In genomic region chr10:27783660-27784059, GRCh38 we compare ENCODE assay signal across 8 cellular contexts. TPM values are rescaled to one million over a fixed set of nuclear protein-coding genes. Genes with fewer than 3 reads are reported as not detected.
A peak's percentile ranks its signal among the peaks of the same experiment; 100 is the strongest.
DNase-seq lines count a peak whose midpoint lies in the region; ATAC-seq and TF ChIP-seq lines count a peak whose summit lies in the region.

No MANE protein-coding gene starts in this region.

- no peak overlapping the region for H4K8ac ChIP-seq in mesendoderm (ENCODE audit: low read depth, low read length)

- no peak overlapping the region for H4K5ac ChIP-seq in mesendoderm (ENCODE audit: low read length)

- H3K27me3 ChIP-seq in adrenal gland (no peaks in the 10 kb centered on the region), mesendoderm (ENCODE audit: insufficient read depth, low read length, poor library complexity) (no peaks in the 10 kb centered on the region)

- no peak overlapping the region for H2AK5ac ChIP-seq in mesendoderm (ENCODE audit: low read length)

- 19 to 50% (median 37%) methylated on average over 1 of the region's 1 CpG for WGBS in adrenal gland, 4 donors
- WGBS in mesendoderm (ENCODE audit: extremely low coverage, insufficient coverage, low lambda C conversion rate): no CpG with 5 or more reads among the region's 1 CpG

- no peaks in the 10 kb centered on the region for H3K36me3 ChIP-seq in adrenal gland (replicated peaks in 1 of 2)
- H3K36me3 ChIP-seq in mesendoderm (ENCODE audit: control insufficient read depth, insufficient read depth, low read length): no peaks in the 10 kb centered on the region

- H3K27ac ChIP-seq in adrenal gland: no peak overlapping the region
- no peak overlapping the region for H3K27ac ChIP-seq in mesendoderm (ENCODE audit: low read depth, low read length)

- no peak overlapping the region for H3K4ac ChIP-seq in mesendoderm (ENCODE audit: low read depth, low read length)

- H3K9me3 ChIP-seq in adrenal gland (replicated peaks in 1 of 3): no peaks in the 10 kb centered on the region

- no peak overlapping the region for H3K4me2 ChIP-seq in mesendoderm (ENCODE audit: low read length)

- TF ChIP-seq CTCF in adrenal gland (IDR thresholded peaks at IDR 0.05) (peak in 4 of 6 experiments; percentile 10 to 31 (median 22)), GM13977 (IDR thresholded peaks at IDR 0.05; ENCODE audit: extremely low read depth, insufficient read depth, missing control alignments) (no peak)

- TF ChIP-seq POLR2A in adrenal gland (IDR thresholded peaks at IDR 0.05): no peak

- H3K4me3 ChIP-seq in adrenal gland (no peak overlapping the region), mesendoderm (ENCODE audit: low read length) (no peak overlapping the region)

- no peak overlapping the region for H3K9ac ChIP-seq in mesendoderm (ENCODE audit: low read length)

- in situ Hi-C loops in GM13977 (cut with MboI; ENCODE audit: low pct_unique_long_range_greater_than_20kb, low sequenced_read_pairs, unreplicated experiment): no loop called here

- ATAC-seq in HG02981 (IDR thresholded peaks at IDR 0.05; ENCODE audit: unreplicated experiment): no peak

- no peaks in the 10 kb centered on the region for H3K79me2 ChIP-seq in mesendoderm (ENCODE audit: control insufficient read depth, insufficient read depth, low read length)

- H2BK120ac ChIP-seq in mesendoderm (ENCODE audit: low read depth, low read length): no peak overlapping the region

- no peak overlapping the region for H3K23ac ChIP-seq in mesendoderm (ENCODE audit: low read length)

- intact Hi-C loops in adrenal gland (cut with DNase I): no loop called here

- peak; percentile 63 for DNase-seq in activated CD8-positive, alpha-beta memory T cell treated with anti-CD3 and anti-CD28 coated beads for 24 hours
- no peak for DNase-seq in activated CD8-positive, alpha-beta memory T cell treated with anti-CD3 and anti-CD28 coated beads, Interleukin-2, amount 50 U/mL, for 48 hours
- peak; percentile 55 for DNase-seq in NAMALWA (ENCODE audit: low spot score)
- peak in 2 of 7 donors; percentile 18 to 29 for DNase-seq in adrenal gland
- peak; percentile 89 for DNase-seq in mesendoderm
- DNase-seq in superior temporal gyrus (ENCODE audit: extremely low spot score): no peak
- no peak for DNase-seq in GM13977 (ENCODE audit: low spot score)

- H2BK5ac ChIP-seq in mesendoderm (ENCODE audit: low read length): no peak overlapping the region

- H3K56ac ChIP-seq in mesendoderm (ENCODE audit: low read length): no peak overlapping the region

- H3K4me1 ChIP-seq in adrenal gland (replicated peaks in 1 of 2) (no peaks in the 10 kb centered on the region), mesendoderm (ENCODE audit: control insufficient read depth, low read depth, low read length) (no peaks in the 10 kb centered on the region)

- H3K79me1 ChIP-seq in mesendoderm (ENCODE audit: low read length): no peaks in the 10 kb centered on the region

- no peak overlapping the region for H3K18ac ChIP-seq in mesendoderm (ENCODE audit: low read length)

- H2BK15ac ChIP-seq in mesendoderm (replicated peaks; ENCODE audit: low read depth): no peak overlapping the region

RNA-seq across cellular contexts. Expression of gene MKX, which starts 38.0 kb away (rescaled TPM):
- total RNA-seq in adrenal gland: 1 to 10 TPM in 7 of 8 donors, under 1 TPM in 1; 0.88 to 5.4 (median 2.9) TPM
- under 1 TPM; 0.49 to 0.72 (median 0.64) TPM for polyA plus RNA-seq in adrenal gland
- polyA plus RNA-seq in mesendoderm (2013, experiment 1 of 2): 1.9 TPM
- polyA plus RNA-seq in mesendoderm (2013, experiment 2 of 2): 1.8 TPM

Comparison
In these comparisons a context has a peak if more than half of its experiments do, and no peak if none do; other contexts are left out.
1. DNase-seq: peak in activated CD8-positive, alpha-beta memory T cell treated with anti-CD3 and anti-CD28 coated beads for 24 hours (single experiment), NAMALWA (single experiment) and mesendoderm (single experiment); none in activated CD8-positive, alpha-beta memory T cell treated with anti-CD3 and anti-CD28 coated beads, Interleukin-2, amount 50 U/mL, for 48 hours (single experiment), superior temporal gyrus (single experiment) and GM13977 (single experiment).